10 cellular contexts compared by ENCODE assay signal in genomic region chr19:48617146-48617937, GRCh38. TPM values are rescaled to one million over a fixed set of nuclear protein-coding genes. Genes with fewer than 3 reads are reported as not detected.
A peak's percentile ranks its signal among the peaks of the same experiment; 100 is the strongest.
DNase-seq lines count a peak whose midpoint lies in the region; ATAC-seq, FAIRE-seq and TF ChIP-seq lines count a peak whose summit lies in the region.
"Had no signal": no experiment of that assay in that cellular context is flagged by ENCODE, and none has a peak within 500 bp of the region (broad histone marks: within the 10 kb centered on the region; RNA-seq: fewer than 3 reads in every experiment).

No MANE protein-coding gene starts in this region.

- no peaks in the 10 kb centered on the region for H3K27me3 ChIP-seq in adipocyte (replicated peaks; ENCODE audit: control insufficient read depth, insufficient read depth, low read length)
- no peaks in the 10 kb centered on the region; a peak in 1 of 5 replicates for H3K27me3 ChIP-seq in HepG2 (ENCODE audit: control insufficient read depth in 1 of 2, insufficient read depth in 2 of 2, low read length in 2 of 2)
- H3K27me3 ChIP-seq in tibial artery, result no peaks in the 10 kb centered on the region

- peak overlapping the region; percentile 76 for H3K27ac ChIP-seq in HepG2 (ENCODE audit: extremely low read length, insufficient read depth, low read length)
- H3K27ac ChIP-seq in tibial artery, result peak overlapping the region in 1 of 2 donors; percentile 91

- H3K27me3 Mint-ChIP-seq in activated naive CD4-positive, alpha-beta T cell treated with anti-CD3 and anti-CD28 coated beads for 36 hours (ENCODE audit: low read depth), result no peaks in the 10 kb centered on the region

- H2AFZ ChIP-seq in HepG2 (ENCODE audit: low read length), result no peak overlapping the region

- no peak for TF ChIP-seq POLR2A in HepG2 (IDR thresholded peaks at IDR 0.05; ENCODE audit: insufficient read depth in 1 of 2, low read depth in 2 of 2, low read length in 2 of 2)

- H3K9ac ChIP-seq in adipocyte (ENCODE audit: low read length) (peak overlapping the region; percentile 100), HepG2 (ENCODE audit: insufficient read depth, low read depth, low read length) (peak overlapping the region; percentile 96)

- POLR2A ChIA-PET in HepG2 (lab: Yijun Ruan, JAX), result interaction anchor here (1.0 to 1.4 kb wide), 3 partner anchors 9 to 20 kb away, joined by 3 to 5 read pairs (median 3); no protein-coding TSS in a partner anchor

- peaks cover 30% of the 10 kb centered on the region for H3K36me3 ChIP-seq in adipocyte (ENCODE audit: control insufficient read depth, insufficient read depth, low read length, severe bottlenecking)
- peaks cover 15 to 28% of the 10 kb centered on the region in 2 experiments for H3K36me3 ChIP-seq in HepG2 (replicated peaks in 1 of 2; ENCODE audit: control insufficient read depth in 1 of 2, insufficient read depth in 2 of 2, low read length in 2 of 2)
- peaks cover 24 to 35% (median 31%) of the 10 kb centered on the region in 3 donors for H3K36me3 ChIP-seq in tibial artery

- no peak for TF ChIP-seq RAD21 in HepG2 (CRISPR knock-in tag; IDR thresholded peaks at IDR 0.05)

- peak overlapping the region; percentile 99 for H3K4me3 Mint-ChIP-seq in activated naive CD4-positive, alpha-beta T cell treated with anti-CD3 and anti-CD28 coated beads for 36 hours

- in situ Hi-C loops in HepG2 (cut with HindIII; ENCODE audit: extremely low pct_ligation_motif_present, low pct_unique_long_range_greater_than_20kb), result no loop called here

- peaks cover 55% of the 10 kb centered on the region for H3K36me3 Mint-ChIP-seq in activated naive CD4-positive, alpha-beta T cell treated with anti-CD3 and anti-CD28 coated beads for 36 hours (ENCODE audit: low read depth)

- H3K9me3 ChIP-seq in adipocyte (ENCODE audit: control insufficient read depth, low read length) (no peaks in the 10 kb centered on the region), HepG2 (ENCODE audit: low read length) (no peaks in the 10 kb centered on the region), tibial artery (no peaks in the 10 kb centered on the region)

- CTCF ChIA-PET in activated naive CD4-positive, alpha-beta T cell treated with anti-CD3 and anti-CD28 coated beads for 36 hours (lab: Charles Lee), result interaction anchor here (1.2 to 1.4 kb wide), 2 partner anchors 9 to 30 kb away, joined by 3 read pairs; no protein-coding TSS in a partner anchor
- CTCF ChIA-PET in HepG2 (lab: Yijun Ruan, JAX; ENCODE audit: low intra/inter-chr PET ratio, low total read pairs), result no interaction called here

- peaks cover 38% of the 10 kb centered on the region for H4K20me1 ChIP-seq in HepG2 (ENCODE audit: insufficient read depth, low read length)

- peaks cover 33% of the 10 kb centered on the region for H3K79me2 ChIP-seq in HepG2 (ENCODE audit: insufficient read depth, low read length)

- H3K9me3 Mint-ChIP-seq in activated naive CD4-positive, alpha-beta T cell treated with anti-CD3 and anti-CD28 coated beads for 36 hours, result no peaks in the 10 kb centered on the region

- DNase-seq in activated naive CD4-positive, alpha-beta T cell treated with anti-CD3 and anti-CD28 coated beads for 36 hours, result no peak
- DNase-seq in activated naive CD4-positive, alpha-beta T cell treated with Interleukin-2 at 50 U/mL for 16 hours, result no peak
- DNase-seq in adipocyte (ENCODE audit: low read depth) (no peak), HepG2 (ENCODE audit: low spot score) (no peak), tibial artery (peak in 1 of 2 donors; percentile 60)
- DNase-seq in activated effector memory CD4-positive, alpha-beta T cell treated with anti-CD3 and anti-CD28 coated beads, Interleukin-2, amount 50 U/mL, for 16 hours, result no peak

- BruUV-seq in HepG2 (replicated peaks; lab: Mats Ljungman, UMichigan), result no TSS peak

- FAIRE-seq in HepG2 (lab: Jason Lieb, UNC), result no peak

- H3K4me1 ChIP-seq in adipocyte (ENCODE audit: control insufficient read depth, insufficient read depth, low read length), result peaks cover 29% of the 10 kb centered on the region
- H3K4me1 ChIP-seq in HepG2 (ENCODE audit: insufficient read depth, low read length), result peaks cover 44% of the 10 kb centered on the region
- H3K4me1 ChIP-seq in tibial artery, result peaks cover 0 to 62% (median 22%) of the 10 kb centered on the region in 4 donors

- TF ChIP-seq EP300 in HepG2 (IDR thresholded peaks at IDR 0.05; ENCODE audit: low read depth in 2 of 2, low read length in 2 of 2) (no peak), HepG2 (CRISPR knock-in tag; IDR thresholded peaks at IDR 0.05; ENCODE audit: borderline replicate concordance) (no peak)

- WGBS in HepG2 (ENCODE audit: low lambda C conversion rate), result 77% methylated on average over 16 of the region's 18 CpGs

- H3K27ac Mint-ChIP-seq in activated naive CD4-positive, alpha-beta T cell treated with anti-CD3 and anti-CD28 coated beads for 36 hours, result peak overlapping the region; percentile 99

- intact Hi-C loops in activated naive CD4-positive, alpha-beta T cell treated with anti-CD3 and anti-CD28 coated beads for 36 hours (cut with micrococcal nuclease), result no loop called here
- intact Hi-C loops in HepG2 (cut with micrococcal nuclease; ENCODE audit: unreplicated experiment), result no loop called here
- intact Hi-C loops in tibial artery (cut with DNase I; ENCODE audit: low total_unique reads), result no loop called here

- TF ChIP-seq CTCF in HepG2 (CRISPR knock-in tag; IDR thresholded peaks at IDR 0.05), result no peak
- TF ChIP-seq CTCF in tibial artery (IDR thresholded peaks at IDR 0.05), result no peak

- peak overlapping the region; percentile 89 for H3K4me2 ChIP-seq in HepG2 (ENCODE audit: low read depth, low read length)

- H3K4me3 ChIP-seq in adipocyte (ENCODE audit: low read length) (peak overlapping the region; percentile 99), HepG2 (replicated peaks in 1 of 3; ENCODE audit: insufficient read depth in 1 of 3, low read depth in 2 of 3, low read length in 3 of 3) (peak overlapping the region; percentile 89 to 99 (median 89)), tibial artery (peak overlapping the region; percentile 72 to 81)

- peaks cover 41% of the 10 kb centered on the region for H3K4me1 Mint-ChIP-seq in activated naive CD4-positive, alpha-beta T cell treated with anti-CD3 and anti-CD28 coated beads for 36 hours (ENCODE audit: low read depth)

- ATAC-seq in HepG2, result no peak
- ATAC-seq in HG03354 (IDR thresholded peaks at IDR 0.05; ENCODE audit: poor library complexity, severe bottlenecking, unreplicated experiment), result no peak
- ATAC-seq in HG03095 (IDR thresholded peaks at IDR 0.05; ENCODE audit: unreplicated experiment), result no peak

RNA-seq across cellular contexts. Expression of gene RPL18, which starts 1.6 kb away (rescaled TPM):
- total RNA-seq in activated naive CD4-positive, alpha-beta T cell treated with anti-CD3 and anti-CD28 coated beads for 36 hours, result 1,000 to 10,000 TPM; 2,373 to 2,473 TPM
- total RNA-seq in HepG2 (2016; rRNA removed; fragmentation: Illumina TruSeq; extraction: Trizol), result 1,485 and 1,498 TPM in 2 replicates
- total RNA-seq in HepG2 (2016; cell fraction: cytosol; rRNA removed; fragmentation: Illumina TruSeq; extraction: Trizol; ENCODE audit: low read depth), result 2,025 and 2,222 TPM in 2 replicates
- total RNA-seq in HepG2 (2016; cell fraction: insoluble cytoplasmic fraction; rRNA removed; fragmentation: Illumina TruSeq; extraction: Trizol), result 1,518 and 1,544 TPM in 2 replicates
- 3,207 and 3,209 TPM in 2 replicates for total RNA-seq in HepG2 (2016; cell fraction: membrane; rRNA removed; fragmentation: Illumina TruSeq; extraction: Trizol)
- total RNA-seq in HepG2 (2016; cell fraction: nucleus; rRNA removed; fragmentation: Illumina TruSeq; extraction: Trizol), result 626 and 716 TPM in 2 replicates
- 1,639 and 1,894 TPM in 2 replicates for polyA plus RNA-seq in HepG2 (2011; rRNA removed)
- 2,410 and 2,836 TPM in 2 replicates for polyA plus RNA-seq in HepG2 (2011; cell fraction: cytosol; rRNA removed)
- 774 and 847 TPM in 2 replicates for polyA plus RNA-seq in HepG2 (2011; cell fraction: nucleus; rRNA removed)
- 1,965 and 2,530 TPM in 2 replicates for polyA plus RNA-seq in HepG2 (2012)
- polyA plus RNA-seq in HepG2 (2016; cell fraction: cytosol; fragmentation: Illumina TruSeq; extraction: Trizol; ENCODE audit: low read depth), result 2,734 and 3,086 TPM in 2 replicates
- polyA plus RNA-seq in HepG2 (2016; cell fraction: insoluble cytoplasmic fraction; fragmentation: Illumina TruSeq; extraction: Trizol; ENCODE audit: low read depth), result 1,714 and 1,747 TPM in 2 replicates
- 3,734 and 3,811 TPM in 2 replicates for polyA plus RNA-seq in HepG2 (2016; cell fraction: membrane; fragmentation: Illumina TruSeq; extraction: Trizol; ENCODE audit: low read depth)
- 1,314 and 1,387 TPM in 2 replicates for polyA plus RNA-seq in HepG2 (2016; cell fraction: nucleus; fragmentation: Illumina TruSeq; extraction: Trizol; ENCODE audit: insufficient read depth, low read depth)
- 713 and 1,028 TPM in 2 replicates for polyA minus RNA-seq in HepG2 (2011; rRNA and poly(A)+ RNA removed; ENCODE audit: low replicate concordance)
- polyA minus RNA-seq in HepG2 (2011; cell fraction: cytosol; rRNA and poly(A)+ RNA removed), result 556 and 566 TPM in 2 replicates
- 180 and 193 TPM in 2 replicates for polyA minus RNA-seq in HepG2 (2011; cell fraction: nucleus; rRNA and poly(A)+ RNA removed)

RNA-seq across cellular contexts. Expression of gene SPHK2, which starts 2.0 kb away (rescaled TPM):
- total RNA-seq in activated naive CD4-positive, alpha-beta T cell treated with anti-CD3 and anti-CD28 coated beads for 36 hours, result 10 to 100 TPM; 20.1 to 20.6 TPM
- 11.1 and 14.4 TPM in 2 replicates for total RNA-seq in HepG2 (2016; rRNA removed; fragmentation: Illumina TruSeq; extraction: Trizol)
- 5.0 and 6.0 TPM in 2 replicates for total RNA-seq in HepG2 (2016; cell fraction: cytosol; rRNA removed; fragmentation: Illumina TruSeq; extraction: Trizol; ENCODE audit: low read depth)
- total RNA-seq in HepG2 (2016; cell fraction: insoluble cytoplasmic fraction; rRNA removed; fragmentation: Illumina TruSeq; extraction: Trizol), result 8.9 and 15.9 TPM in 2 replicates
- total RNA-seq in HepG2 (2016; cell fraction: membrane; rRNA removed; fragmentation: Illumina TruSeq; extraction: Trizol), result 10.7 and 12.1 TPM in 2 replicates
- total RNA-seq in HepG2 (2016; cell fraction: nucleus; rRNA removed; fragmentation: Illumina TruSeq; extraction: Trizol), result 10.2 and 11.3 TPM in 2 replicates
- polyA plus RNA-seq in HepG2 (2011; rRNA removed), result 2.9 and 4.5 TPM in 2 replicates
- 2.2 and 3.8 TPM in 2 replicates for polyA plus RNA-seq in HepG2 (2011; cell fraction: cytosol; rRNA removed)
- polyA plus RNA-seq in HepG2 (2011; cell fraction: nucleus; rRNA removed), result 17.1 and 20.8 TPM in 2 replicates
- 2.8 and 3.1 TPM in 2 replicates for polyA plus RNA-seq in HepG2 (2012)
- 3.0 and 3.7 TPM in 2 replicates for polyA plus RNA-seq in HepG2 (2016; cell fraction: cytosol; fragmentation: Illumina TruSeq; extraction: Trizol; ENCODE audit: low read depth)
- 10.5 and 14.1 TPM in 2 replicates for polyA plus RNA-seq in HepG2 (2016; cell fraction: insoluble cytoplasmic fraction; fragmentation: Illumina TruSeq; extraction: Trizol; ENCODE audit: low read depth)
- polyA plus RNA-seq in HepG2 (2016; cell fraction: membrane; fragmentation: Illumina TruSeq; extraction: Trizol; ENCODE audit: low read depth), result 7.7 and 9.4 TPM in 2 replicates
- polyA plus RNA-seq in HepG2 (2016; cell fraction: nucleus; fragmentation: Illumina TruSeq; extraction: Trizol; ENCODE audit: insufficient read depth, low read depth), result 24.3 and 24.6 TPM in 2 replicates
- polyA minus RNA-seq in HepG2 (2011; rRNA and poly(A)+ RNA removed; ENCODE audit: low replicate concordance), result 11.6 and 13.3 TPM in 2 replicates
- polyA minus RNA-seq in HepG2 (2011; cell fraction: cytosol; rRNA and poly(A)+ RNA removed), result 3.5 and 3.8 TPM in 2 replicates
- 9.0 and 10.2 TPM in 2 replicates for polyA minus RNA-seq in HepG2 (2011; cell fraction: nucleus; rRNA and poly(A)+ RNA removed)

RNA-seq across cellular contexts. Expression of gene FAM83E, which starts 2.5 kb away (rescaled TPM):
- total RNA-seq in activated naive CD4-positive, alpha-beta T cell treated with anti-CD3 and anti-CD28 coated beads for 36 hours, result 1 to 10 TPM; 2.0 TPM
- total RNA-seq in HepG2 (2016; rRNA removed; fragmentation: Illumina TruSeq; extraction: Trizol), result 0.60 TPM in 1 of 2 replicates, not detected in the other
- not detected in 2 replicates for total RNA-seq in HepG2 (2016; cell fraction: cytosol; rRNA removed; fragmentation: Illumina TruSeq; extraction: Trizol; ENCODE audit: low read depth)
- 0.30 TPM in 1 of 2 replicates, not detected in the other for total RNA-seq in HepG2 (2016; cell fraction: insoluble cytoplasmic fraction; rRNA removed; fragmentation: Illumina TruSeq; extraction: Trizol)
- total RNA-seq in HepG2 (2016; cell fraction: membrane; rRNA removed; fragmentation: Illumina TruSeq; extraction: Trizol), result not detected in 2 replicates
- total RNA-seq in HepG2 (2016; cell fraction: nucleus; rRNA removed; fragmentation: Illumina TruSeq; extraction: Trizol), result 1.6 and 1.9 TPM in 2 replicates
- polyA plus RNA-seq in HepG2 (2011; rRNA removed), result 0.13 and 0.18 TPM in 2 replicates
- polyA plus RNA-seq in HepG2 (2011; cell fraction: cytosol; rRNA removed), result not detected in 2 replicates
- polyA plus RNA-seq in HepG2 (2011; cell fraction: nucleus; rRNA removed), result 1.7 and 1.8 TPM in 2 replicates
- polyA plus RNA-seq in HepG2 (2012), result 0.15 and 0.28 TPM in 2 replicates
- not detected in 2 replicates for polyA plus RNA-seq in HepG2 (2016; cell fraction: cytosol; fragmentation: Illumina TruSeq; extraction: Trizol; ENCODE audit: low read depth)
- polyA plus RNA-seq in HepG2 (2016; cell fraction: insoluble cytoplasmic fraction; fragmentation: Illumina TruSeq; extraction: Trizol; ENCODE audit: low read depth), result not detected in 2 replicates
- not detected in 2 replicates for polyA plus RNA-seq in HepG2 (2016; cell fraction: membrane; fragmentation: Illumina TruSeq; extraction: Trizol; ENCODE audit: low read depth)
- polyA plus RNA-seq in HepG2 (2016; cell fraction: nucleus; fragmentation: Illumina TruSeq; extraction: Trizol; ENCODE audit: insufficient read depth, low read depth), result 1.1 and 1.2 TPM in 2 replicates
- 0.28 and 0.52 TPM in 2 replicates for polyA minus RNA-seq in HepG2 (2011; rRNA and poly(A)+ RNA removed; ENCODE audit: low replicate concordance)
- polyA minus RNA-seq in HepG2 (2011; cell fraction: cytosol; rRNA and poly(A)+ RNA removed), result not detected in 2 replicates
- polyA minus RNA-seq in HepG2 (2011; cell fraction: nucleus; rRNA and poly(A)+ RNA removed), result 3.6 and 6.2 TPM in 2 replicates
- total RNA-seq: Daoy had no signal

RNA-seq across cellular contexts. Expression of gene SPACA4, which starts 10.8 kb away (rescaled TPM):
- not detected for total RNA-seq in activated naive CD4-positive, alpha-beta T cell treated with anti-CD3 and anti-CD28 coated beads for 36 hours
- total RNA-seq in HepG2 (2016; rRNA removed; fragmentation: Illumina TruSeq; extraction: Trizol), result not detected in 2 replicates
- not detected in 2 replicates for total RNA-seq in HepG2 (2016; cell fraction: cytosol; rRNA removed; fragmentation: Illumina TruSeq; extraction: Trizol; ENCODE audit: low read depth)
- total RNA-seq in HepG2 (2016; cell fraction: insoluble cytoplasmic fraction; rRNA removed; fragmentation: Illumina TruSeq; extraction: Trizol), result not detected in 2 replicates
- not detected in 2 replicates for total RNA-seq in HepG2 (2016; cell fraction: membrane; rRNA removed; fragmentation: Illumina TruSeq; extraction: Trizol)
- total RNA-seq in HepG2 (2016; cell fraction: nucleus; rRNA removed; fragmentation: Illumina TruSeq; extraction: Trizol), result not detected in 2 replicates
- not detected in 2 replicates for polyA plus RNA-seq in HepG2 (2011; rRNA removed)
- not detected in 2 replicates for polyA plus RNA-seq in HepG2 (2011; cell fraction: cytosol; rRNA removed)
- not detected in 2 replicates for polyA plus RNA-seq in HepG2 (2011; cell fraction: nucleus; rRNA removed)
- not detected in 2 replicates for polyA plus RNA-seq in HepG2 (2012)
- not detected in 2 replicates for polyA plus RNA-seq in HepG2 (2016; cell fraction: cytosol; fragmentation: Illumina TruSeq; extraction: Trizol; ENCODE audit: low read depth)
- not detected in 2 replicates for polyA plus RNA-seq in HepG2 (2016; cell fraction: insoluble cytoplasmic fraction; fragmentation: Illumina TruSeq; extraction: Trizol; ENCODE audit: low read depth)
- polyA plus RNA-seq in HepG2 (2016; cell fraction: membrane; fragmentation: Illumina TruSeq; extraction: Trizol; ENCODE audit: low read depth), result not detected in 2 replicates
- not detected in 2 replicates for polyA plus RNA-seq in HepG2 (2016; cell fraction: nucleus; fragmentation: Illumina TruSeq; extraction: Trizol; ENCODE audit: insufficient read depth, low read depth)
- polyA minus RNA-seq in HepG2 (2011; rRNA and poly(A)+ RNA removed; ENCODE audit: low replicate concordance), result not detected in 2 replicates
- polyA minus RNA-seq in HepG2 (2011; cell fraction: cytosol; rRNA and poly(A)+ RNA removed), result not detected in 2 replicates
- polyA minus RNA-seq in HepG2 (2011; cell fraction: nucleus; rRNA and poly(A)+ RNA removed), result not detected in 2 replicates
- total RNA-seq: Daoy, NCI-H460 had no signal

RNA-seq across cellular contexts. Expression of gene DBP, which starts 19.8 kb away (rescaled TPM):
- total RNA-seq in activated naive CD4-positive, alpha-beta T cell treated with anti-CD3 and anti-CD28 coated beads for 36 hours, result 1 to 10 TPM; 7.8 to 9.7 TPM
- total RNA-seq in HepG2 (2016; rRNA removed; fragmentation: Illumina TruSeq; extraction: Trizol), result 5.5 and 5.8 TPM in 2 replicates
- 2.6 and 4.6 TPM in 2 replicates for total RNA-seq in HepG2 (2016; cell fraction: cytosol; rRNA removed; fragmentation: Illumina TruSeq; extraction: Trizol; ENCODE audit: low read depth)
- 2.5 and 6.3 TPM in 2 replicates for total RNA-seq in HepG2 (2016; cell fraction: insoluble cytoplasmic fraction; rRNA removed; fragmentation: Illumina TruSeq; extraction: Trizol)
- 6.0 TPM in 2 replicates for total RNA-seq in HepG2 (2016; cell fraction: membrane; rRNA removed; fragmentation: Illumina TruSeq; extraction: Trizol)
- total RNA-seq in HepG2 (2016; cell fraction: nucleus; rRNA removed; fragmentation: Illumina TruSeq; extraction: Trizol), result 2.5 and 2.9 TPM in 2 replicates
- polyA plus RNA-seq in HepG2 (2011; rRNA removed), result 1.7 and 2.1 TPM in 2 replicates
- 2.1 and 2.5 TPM in 2 replicates for polyA plus RNA-seq in HepG2 (2011; cell fraction: cytosol; rRNA removed)
- polyA plus RNA-seq in HepG2 (2011; cell fraction: nucleus; rRNA removed), result 2.7 and 3.2 TPM in 2 replicates
- 3.6 and 3.7 TPM in 2 replicates for polyA plus RNA-seq in HepG2 (2012)
- 2.3 and 2.6 TPM in 2 replicates for polyA plus RNA-seq in HepG2 (2016; cell fraction: cytosol; fragmentation: Illumina TruSeq; extraction: Trizol; ENCODE audit: low read depth)
- 5.2 and 5.4 TPM in 2 replicates for polyA plus RNA-seq in HepG2 (2016; cell fraction: insoluble cytoplasmic fraction; fragmentation: Illumina TruSeq; extraction: Trizol; ENCODE audit: low read depth)
- polyA plus RNA-seq in HepG2 (2016; cell fraction: membrane; fragmentation: Illumina TruSeq; extraction: Trizol; ENCODE audit: low read depth), result 2.9 and 5.4 TPM in 2 replicates
- 5.1 and 6.2 TPM in 2 replicates for polyA plus RNA-seq in HepG2 (2016; cell fraction: nucleus; fragmentation: Illumina TruSeq; extraction: Trizol; ENCODE audit: insufficient read depth, low read depth)
- 2.0 and 5.8 TPM in 2 replicates for polyA minus RNA-seq in HepG2 (2011; rRNA and poly(A)+ RNA removed; ENCODE audit: low replicate concordance)
- 2.3 and 2.7 TPM in 2 replicates for polyA minus RNA-seq in HepG2 (2011; cell fraction: cytosol; rRNA and poly(A)+ RNA removed)
- polyA minus RNA-seq in HepG2 (2011; cell fraction: nucleus; rRNA and poly(A)+ RNA removed), result 1.5 and 3.0 TPM in 2 replicates
